ENCODE assay signal across 14 cellular contexts in the genomic region with DNA sequence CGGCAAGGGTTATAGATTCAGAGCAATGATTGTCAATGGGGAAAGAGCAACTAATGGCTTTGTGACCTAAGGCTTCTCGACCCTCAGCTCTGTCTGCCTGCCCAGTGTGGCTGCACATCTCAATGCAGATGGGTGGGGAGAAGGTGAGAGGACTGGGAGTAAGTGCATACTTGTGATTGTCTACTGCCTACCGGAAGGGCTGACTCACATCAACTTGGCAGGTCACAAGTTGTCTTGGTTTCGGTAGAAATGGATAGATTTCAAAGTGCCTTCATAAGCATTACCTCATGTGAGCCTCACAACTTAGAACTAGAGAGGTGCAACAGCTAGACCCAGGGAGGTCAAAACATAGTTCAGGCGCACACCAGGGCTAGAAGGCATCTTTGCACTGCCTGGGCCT. TPM values are rescaled to one million over a fixed set of nuclear protein-coding genes. Genes with fewer than 3 reads are reported as not detected.
DNase-seq lines count a peak whose midpoint lies in the region; ATAC-seq lines count a peak whose summit lies in the region.
"Had no signal": no experiment of that assay in that cellular context is flagged by ENCODE, and none has a peak within 500 bp of the region (broad histone marks: within the 10 kb centered on the region; RNA-seq: fewer than 3 reads in every experiment).

No MANE protein-coding gene starts in this region.

- no peak overlapping the region for H3K4me3 Mint-ChIP-seq in activated T-cell treated with anti-CD3 and anti-CD28 coated beads, Interleukin-2, amount 50 U/mL, for 24 hours
- H3K4me3 Mint-ChIP-seq in T-cell = no peak overlapping the region
- H3K4me3 Mint-ChIP-seq: endodermal cell had no signal

- no peak for DNase-seq in activated T-cell treated with anti-CD3 and anti-CD28 coated beads, Interleukin-2, amount 50 U/mL, for 24 hours
- DNase-seq in activated T-cell treated with anti-CD3 and anti-CD28 coated beads for 4 hours (no peak), T-cell (no peak), epithelial cell of prostate (ENCODE audit: low read depth, low spot score) (peak; percentile 89), SK-N-DZ (ENCODE audit: low spot score) (no peak)
- DNase-seq in stimulated activated naive CD8-positive, alpha-beta T cell treated with anti-CD3 and anti-CD28 coated beads, Interleukin-15, Interleukin-2, amounts not matched to agents 100 U/mL and 50 U/mL, for 24 hours = no peak
- DNase-seq: endodermal cell; lower lobe of right lung; NCI-H1436; stimulated activated CD8-positive, alpha-beta memory T cell treated with anti-CD3 and anti-CD28 coated beads, Interleukin-4, amount 100 ng/mL, for 48 hours had no signal

- ATAC-seq in T-cell (replicated peaks in 1 of 4) (peak in 3 of 4 experiments; percentile 38 to 69 (median 56)), HG03469 (IDR thresholded peaks at IDR 0.05; ENCODE audit: unreplicated experiment) (no peak), HG02870 (IDR thresholded peaks at IDR 0.05; ENCODE audit: unreplicated experiment) (no peak)
- ATAC-seq in stimulated activated naive CD8-positive, alpha-beta T cell treated with anti-CD3 and anti-CD28 coated beads, Interleukin-15, Interleukin-2, amounts not matched to agents 100 U/mL and 50 U/mL, for 24 hours = peak; percentile 85
- ATAC-seq: lower lobe of right lung had no signal

- no peaks in the 10 kb centered on the region for H3K9me3 Mint-ChIP-seq in activated T-cell treated with anti-CD3 and anti-CD28 coated beads, Interleukin-2, amount 50 U/mL, for 24 hours
- no peaks in the 10 kb centered on the region for H3K9me3 Mint-ChIP-seq in T-cell

- H3K27me3 Mint-ChIP-seq in activated T-cell treated with anti-CD3 and anti-CD28 coated beads, Interleukin-2, amount 50 U/mL, for 24 hours = no peaks in the 10 kb centered on the region
- H3K27me3 Mint-ChIP-seq in T-cell = no peaks in the 10 kb centered on the region

- H3K36me3 Mint-ChIP-seq in activated T-cell treated with anti-CD3 and anti-CD28 coated beads, Interleukin-2, amount 50 U/mL, for 24 hours (ENCODE audit: low read depth) = peaks cover 100% of the 10 kb centered on the region
- peaks cover 88% of the 10 kb centered on the region for H3K36me3 Mint-ChIP-seq in T-cell

- H3K27ac Mint-ChIP-seq in activated T-cell treated with anti-CD3 and anti-CD28 coated beads, Interleukin-2, amount 50 U/mL, for 24 hours = peak overlapping the region; percentile 82
- H3K27ac Mint-ChIP-seq in T-cell = peak overlapping the region; percentile 75 to 79
- H3K27ac Mint-ChIP-seq: endodermal cell had no signal

- CTCF ChIA-PET in T-cell (lab: Charles Lee) = interaction anchor here (0.8 to 1.6 kb wide), 3 partner anchors 12 to 66 kb away, joined by 3 to 4 read pairs (median 3); no protein-coding TSS in a partner anchor

- peak overlapping the region; percentile 74 for H3K27ac ChIP-seq in epithelial cell of prostate
- H3K27ac ChIP-seq: lower lobe of right lung, PC-9, right atrium auricular region had no signal

- peaks cover 78% of the 10 kb centered on the region for H3K4me1 Mint-ChIP-seq in activated T-cell treated with anti-CD3 and anti-CD28 coated beads, Interleukin-2, amount 50 U/mL, for 24 hours (ENCODE audit: low read depth)
- H3K4me1 Mint-ChIP-seq in T-cell = peaks cover 65 to 85% (median 67%) of the 10 kb centered on the region in 3 donors

- POLR2A ChIA-PET in T-cell (lab: Charles Lee) = no interaction called here

RNA-seq across cellular contexts. Expression of a gene that starts 29.4 kb away (rescaled TPM):
- total RNA-seq in T-cell = 100 to 1,000 TPM in 3 of 5 donors, 10 to 100 TPM in 2; 77.6 to 229 (median 152) TPM
- polyA plus RNA-seq in SK-N-DZ (2014; cell fraction: cytosol; rRNA removed) = 16.8 and 18.2 TPM in 2 replicates
- 7.2 and 9.4 TPM in 2 replicates for polyA plus RNA-seq in SK-N-DZ (2014; cell fraction: nucleus; rRNA removed)

Comparison
In these comparisons a context has a peak if more than half of its experiments do, and no peak if none do; other contexts are left out.
1. ATAC-seq: peak in T-cell (3 of 4) and stimulated activated naive CD8-positive, alpha-beta T cell treated with anti-CD3 and anti-CD28 coated beads, Interleukin-15, Interleukin-2, amounts not matched to agents 100 U/mL and 50 U/mL, for 24 hours (single experiment); none in HG03469 (single experiment) and HG02870 (single experiment).